19 cellular contexts compared by ENCODE assay signal in genomic region chr14:104158827-104159798, GRCh38. TPM values are rescaled to one million over a fixed set of nuclear protein-coding genes. Genes with fewer than 3 reads are reported as not detected.
DNase-seq lines count a peak whose midpoint lies in the region; TF ChIP-seq lines count a peak whose summit lies in the region.
"Had no signal": no experiment of that assay in that cellular context is flagged by ENCODE, and none has a peak within 500 bp of the region (broad histone marks: within the 10 kb centered on the region; RNA-seq: fewer than 3 reads in every experiment).

No MANE protein-coding gene starts in this region.

- no peaks in the 10 kb centered on the region for H3K9me3 ChIP-seq in BE2C
- H3K9me3 ChIP-seq: SJSA1, tibial artery had no signal

- peak; percentile 68 for TF ChIP-seq POLR2A in erythroblast (IDR thresholded peaks at IDR 0.05; ENCODE audit: low read length)

- peaks cover 45% of the 10 kb centered on the region for H3K4me1 ChIP-seq in BE2C
- H3K4me1 ChIP-seq: SJSA1, tibial artery had no signal

- no peaks in the 10 kb centered on the region for H3K27me3 ChIP-seq in BE2C
- H3K27me3 ChIP-seq: SJSA1 had no signal

- DNase-seq in BE2C (peak; percentile 90), OCI-M1 (lab: John Stamatoyannopoulos, UW) (peak; percentile 96), erythroblast (lab: John Stamatoyannopoulos, UW) (peak; percentile 98 to 99), left kidney (ENCODE audit: low read depth, low spot score) (peak; percentile 50), kidney glomerular epithelial cell (lab: John Stamatoyannopoulos, UW) (no peak), glomerular visceral epithelial cell (ENCODE audit: extremely low spot score) (no peak), DMS153 treated with DMSO at 0.1 percent for 48 hours (lab: John Stamatoyannopoulos, UW; ENCODE audit: unreplicated experiment) (no peak)
- no peak for DNase-seq in activated CD8-positive, alpha-beta memory T cell treated with anti-CD3 and anti-CD28 coated beads for 24 hours
- DNase-seq: activated CD4-positive, alpha-beta T cell treated with anti-CD3 and anti-CD28 coated beads for 36 hours; activated effector memory CD4-positive, alpha-beta T cell treated with anti-CD3 and anti-CD28 coated beads, Interleukin-2, amount 50 U/mL, for 16 hours; CD4-positive, alpha-beta memory T cell; cerebellar nuclear complex; effector memory CD8-positive, alpha-beta T cell; GOT3; NCI-H1694; NCI-H446; T-helper 9 cell; tibial artery had no signal

- no peak for TF ChIP-seq CTCF in BE2C (IDR thresholded peaks at IDR 0.05; ENCODE audit: low read depth, low read length)

- peaks cover 78% of the 10 kb centered on the region for H3K36me3 ChIP-seq in BE2C
- H3K36me3 ChIP-seq: SJSA1, tibial artery had no signal

- no peak overlapping the region for H3K4me3 ChIP-seq in BE2C (ENCODE audit: low read depth, low read length)
- H3K4me3 ChIP-seq: SJSA1, tibial artery had no signal

RNA-seq across cellular contexts. Expression of gene KIF26A, which starts 20.7 kb away (rescaled TPM):
- 87.1 TPM for polyA plus RNA-seq in BE2C (2012; ENCODE audit: insufficient read depth, insufficient read length, low read depth)

Comparison
In these comparisons a context has a peak if more than half of its experiments do, and no peak if none do; other contexts are left out.
1. DNase-seq: peak in BE2C (single experiment), OCI-M1 (single experiment), erythroblast (2 of 2) and left kidney (single experiment); none in kidney glomerular epithelial cell (single experiment), glomerular visceral epithelial cell (single experiment), activated CD8-positive, alpha-beta memory T cell treated with anti-CD3 and anti-CD28 coated beads for 24 hours (single experiment) and DMS153 treated with DMSO at 0.1 percent for 48 hours (single experiment).